In genomic region chr1:241640149-241640866, GRCh38 we compare ENCODE assay signal across 8 cellular contexts. TPM values are rescaled to one million over a fixed set of nuclear protein-coding genes. Genes with fewer than 3 reads are reported as not detected.
A peak's percentile ranks its signal among the peaks of the same experiment; 100 is the strongest.
DNase-seq lines count a peak whose midpoint lies in the region; ATAC-seq and TF ChIP-seq lines count a peak whose summit lies in the region.

A gene with protein sequence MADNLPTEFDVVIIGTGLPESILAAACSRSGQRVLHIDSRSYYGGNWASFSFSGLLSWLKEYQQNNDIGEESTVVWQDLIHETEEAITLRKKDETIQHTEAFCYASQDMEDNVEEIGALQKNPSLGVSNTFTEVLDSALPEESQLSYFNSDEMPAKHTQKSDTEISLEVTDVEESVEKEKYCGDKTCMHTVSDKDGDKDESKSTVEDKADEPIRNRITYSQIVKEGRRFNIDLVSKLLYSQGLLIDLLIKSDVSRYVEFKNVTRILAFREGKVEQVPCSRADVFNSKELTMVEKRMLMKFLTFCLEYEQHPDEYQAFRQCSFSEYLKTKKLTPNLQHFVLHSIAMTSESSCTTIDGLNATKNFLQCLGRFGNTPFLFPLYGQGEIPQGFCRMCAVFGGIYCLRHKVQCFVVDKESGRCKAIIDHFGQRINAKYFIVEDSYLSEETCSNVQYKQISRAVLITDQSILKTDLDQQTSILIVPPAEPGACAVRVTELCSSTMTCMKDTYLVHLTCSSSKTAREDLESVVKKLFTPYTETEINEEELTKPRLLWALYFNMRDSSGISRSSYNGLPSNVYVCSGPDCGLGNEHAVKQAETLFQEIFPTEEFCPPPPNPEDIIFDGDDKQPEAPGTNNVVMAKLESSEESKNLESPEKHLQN (minus strand): TSS chr1:241640369. CDS start chr1:241635766, 4,603 bp downstream.
A gene with protein sequence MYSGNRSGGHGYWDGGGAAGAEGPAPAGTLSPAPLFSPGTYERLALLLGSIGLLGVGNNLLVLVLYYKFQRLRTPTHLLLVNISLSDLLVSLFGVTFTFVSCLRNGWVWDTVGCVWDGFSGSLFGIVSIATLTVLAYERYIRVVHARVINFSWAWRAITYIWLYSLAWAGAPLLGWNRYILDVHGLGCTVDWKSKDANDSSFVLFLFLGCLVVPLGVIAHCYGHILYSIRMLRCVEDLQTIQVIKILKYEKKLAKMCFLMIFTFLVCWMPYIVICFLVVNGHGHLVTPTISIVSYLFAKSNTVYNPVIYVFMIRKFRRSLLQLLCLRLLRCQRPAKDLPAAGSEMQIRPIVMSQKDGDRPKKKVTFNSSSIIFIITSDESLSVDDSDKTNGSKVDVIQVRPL (minus strand): TSS chr1:241640369. CDS start chr1:241640254, 115 bp downstream.

- H3K36me3 Mint-ChIP-seq in GM23338 (ENCODE audit: low read depth): peaks cover 25% of the 10 kb centered on the region
- H3K36me3 Mint-ChIP-seq in nephron progenitor cell (ENCODE audit: low read depth): peaks cover 35% of the 10 kb centered on the region
- H3K36me3 Mint-ChIP-seq in stimulated activated naive CD8-positive, alpha-beta T cell treated with anti-CD3 and anti-CD28 coated beads, Interleukin-15, Interleukin-2, amounts not matched to agents 100 ng/mL and 50 ng/mL, for 24 hours (ENCODE audit: low read depth): peaks cover 19% of the 10 kb centered on the region

- H3K9me3 Mint-ChIP-seq in GM23338 (peaks cover 23% of the 10 kb centered on the region), nephron progenitor cell (peaks cover 38% of the 10 kb centered on the region)
- H3K9me3 Mint-ChIP-seq in stimulated activated naive CD8-positive, alpha-beta T cell treated with anti-CD3 and anti-CD28 coated beads, Interleukin-15, Interleukin-2, amounts not matched to agents 100 ng/mL and 50 ng/mL, for 24 hours: peaks cover 6% of the 10 kb centered on the region

- H3K4me1 Mint-ChIP-seq in GM23338 (peaks cover 28% of the 10 kb centered on the region), nephron progenitor cell (peaks cover 29% of the 10 kb centered on the region)
- peaks cover 44% of the 10 kb centered on the region for H3K4me1 Mint-ChIP-seq in stimulated activated naive CD8-positive, alpha-beta T cell treated with anti-CD3 and anti-CD28 coated beads, Interleukin-15, Interleukin-2, amounts not matched to agents 100 ng/mL and 50 ng/mL, for 24 hours (ENCODE audit: low read depth)

- H3K4me3 ChIP-seq in GM23338 (peak within 1 kb of the TSS; percentile 79), fibroblast of the aortic adventitia (ENCODE audit: low read depth, low read length) (peak within 1 kb of the TSS; percentile 98)

- H3K36me3 ChIP-seq in GM23338 (ENCODE audit: insufficient read depth): peaks cover 4% of the 10 kb centered on the region; the same call in 1 of the 2 replicates

- peak within 1 kb of the TSS; percentile 94 for H3K27ac Mint-ChIP-seq in GM23338
- no peak within 1 kb of the TSS for H3K27ac Mint-ChIP-seq in nephron progenitor cell
- peak within 1 kb of the TSS; percentile 83 for H3K27ac Mint-ChIP-seq in stimulated activated naive CD8-positive, alpha-beta T cell treated with anti-CD3 and anti-CD28 coated beads, Interleukin-15, Interleukin-2, amounts not matched to agents 100 ng/mL and 50 ng/mL, for 24 hours

- H3K27me3 Mint-ChIP-seq in GM23338 (ENCODE audit: insufficient read depth, low read depth, poor library complexity): peaks cover 7% of the 10 kb centered on the region
- no peaks in the 10 kb centered on the region for H3K27me3 Mint-ChIP-seq in nephron progenitor cell (ENCODE audit: low read depth, poor library complexity)
- H3K27me3 Mint-ChIP-seq in stimulated activated naive CD8-positive, alpha-beta T cell treated with anti-CD3 and anti-CD28 coated beads, Interleukin-15, Interleukin-2, amounts not matched to agents 100 ng/mL and 50 ng/mL, for 24 hours: no peaks in the 10 kb centered on the region

- peak within 1 kb of the TSS; percentile 83; the same call in 1 of the 2 replicates for H3K27ac ChIP-seq in GM23338 (ENCODE audit: low read depth)
- H3K27ac ChIP-seq in RWPE1: peak within 1 kb of the TSS; percentile 84

- H4K20me1 ChIP-seq in GM23338 (replicated peaks; ENCODE audit: insufficient read depth): peaks cover 5% of the 10 kb centered on the region

- peak within 1 kb of the TSS; percentile 98 for H2AFZ ChIP-seq in GM23338

- peak within 1 kb of the TSS; percentile 83 for H3K4me2 ChIP-seq in GM23338

- POLR2A ChIA-PET in RWPE1 (lab: Yijun Ruan, JAX; ENCODE audit: low non-redundant PET): interaction anchor here (0.5 to 1.0 kb wide), 3 partner anchors 29 to 198 kb away, joined by 3 to 7 read pairs (median 3); no protein-coding TSS in a partner anchor

- H3F3A ChIP-seq in GM23338 (replicated peaks; ENCODE audit: low read depth): no peaks in the 10 kb centered on the region

- ATAC-seq in GM23338: peak; percentile 93

- TF ChIP-seq CTCF in GM23338 (conservative IDR thresholded peaks at IDR 0.05; ENCODE audit: low read depth in 2 of 2) (no peak), RWPE1 (conservative IDR thresholded peaks at IDR 0.05; ENCODE audit: low read depth) (no peak), fibroblast of the aortic adventitia (IDR thresholded peaks at IDR 0.05; ENCODE audit: insufficient read depth, low read length) (no peak), nephron progenitor cell (IDR thresholded peaks at IDR 0.05) (no peak)

- H3K79me2 ChIP-seq in GM23338 (replicated peaks; ENCODE audit: insufficient read depth): peaks cover 42% of the 10 kb centered on the region

- H3K4me1 ChIP-seq in GM23338 (ENCODE audit: insufficient read depth): peaks cover 9% of the 10 kb centered on the region

- CTCF ChIA-PET in RWPE1 (lab: Yijun Ruan, JAX): no interaction called here

- peak; percentile 94 for DNase-seq in Daoy (ENCODE audit: low read depth)
- peak; percentile 95 for DNase-seq in GM23338 (ENCODE audit: low spot score)
- DNase-seq in LHCN-M2 (ENCODE audit: low read depth): peak; percentile 79
- peak; percentile 93 for DNase-seq in RWPE1 (ENCODE audit: low spot score)
- DNase-seq in activated T-helper 9 cell treated with anti-CD3 and anti-CD28 coated beads, Interleukin-2, amount 50 U/mL, for 16 hours (ENCODE audit: low read depth): peak; percentile 87
- DNase-seq in fibroblast of the aortic adventitia (ENCODE audit: low read depth): peak; percentile 74
- peak; percentile 96 for DNase-seq in nephron progenitor cell

- peak within 1 kb of the TSS; percentile 78 for H3K4me3 Mint-ChIP-seq in GM23338
- peak within 1 kb of the TSS; percentile 86 for H3K4me3 Mint-ChIP-seq in nephron progenitor cell
- H3K4me3 Mint-ChIP-seq in stimulated activated naive CD8-positive, alpha-beta T cell treated with anti-CD3 and anti-CD28 coated beads, Interleukin-15, Interleukin-2, amounts not matched to agents 100 ng/mL and 50 ng/mL, for 24 hours: peak within 1 kb of the TSS; percentile 87

- no peaks in the 10 kb centered on the region for H3K27me3 ChIP-seq in GM23338 (ENCODE audit: insufficient read depth)

- no peaks in the 10 kb centered on the region for H3K9me2 ChIP-seq in GM23338 (ENCODE audit: insufficient read depth)

TF ChIP-seq in GM23338, 12 proteins besides CTCF, POLR2A, EP300 and RAD21:
- no peak for TF ChIP-seq JUNB (IDR thresholded peaks at IDR 0.05; ENCODE audit: unreplicated experiment)
- TF ChIP-seq NANOG (IDR thresholded peaks at IDR 0.05; ENCODE audit: borderline replicate concordance): no peak
- no peak for TF ChIP-seq EZH2phosphoT487 (IDR thresholded peaks at IDR 0.05; ENCODE audit: unreplicated experiment)
- no peak for TF ChIP-seq ETS1 (IDR thresholded peaks at IDR 0.05)
- no peak for TF ChIP-seq ZNF331 (CRISPR knock-in tag; IDR thresholded peaks at IDR 0.05; ENCODE audit: low read depth)
- peak; percentile 63 for TF ChIP-seq POLR2AphosphoS5 (IDR thresholded peaks at IDR 0.05; ENCODE audit: low read depth)

RNA-seq across cellular contexts. Expression of the first gene that starts in this region (rescaled TPM):
- total RNA-seq in Daoy (2014; rRNA removed; shearing (Covaris generic)): 11.8 and 14.6 TPM in 2 replicates
- 65.1 and 66.8 TPM in 2 replicates for total RNA-seq in GM23338 (2014; rRNA removed; shearing (Covaris generic))
- 17.2 and 19.9 TPM in 2 replicates for polyA plus RNA-seq in GM23338 (2016; fragmentation: Nextera tagmentation; extraction: Ambion mirVana)
- 8.7 and 10.4 TPM in 2 replicates for total RNA-seq in LHCN-M2 (2014; rRNA removed)
- polyA plus RNA-seq in LHCN-M2 (2012): 2.3 TPM
- 2.8 and 10.1 TPM in 2 replicates for total RNA-seq in fibroblast of the aortic adventitia (ENCODE audit: low replicate concordance)

RNA-seq across cellular contexts. Expression of the second gene that starts in this region (rescaled TPM):
- total RNA-seq in Daoy (2014; rRNA removed; shearing (Covaris generic)): 44.6 and 48.8 TPM in 2 replicates
- total RNA-seq in GM23338 (2014; rRNA removed; shearing (Covaris generic)): 35.4 and 46.8 TPM in 2 replicates
- 21.1 and 23.7 TPM in 2 replicates for polyA plus RNA-seq in GM23338 (2016; fragmentation: Nextera tagmentation; extraction: Ambion mirVana)
- total RNA-seq in LHCN-M2 (2014; rRNA removed) (33.5 and 34.5 TPM in 2 replicates), fibroblast of the aortic adventitia (ENCODE audit: low replicate concordance) (2.6 and 12.8 TPM in 2 replicates)
- 18.8 TPM for polyA plus RNA-seq in LHCN-M2 (2012)

Comparison
In these comparisons a context has a peak if more than half of its experiments do, and no peak if none do; other contexts are left out.
1. Peak in every context shown above with its lines: DNase-seq, ATAC-seq, H3K4me3 ChIP-seq and H3K27ac ChIP-seq.